In genomic region chr4:81039351-81040174, GRCh38 we compare ENCODE assay signal across 1 cellular context.
TF ChIP-seq lines count a peak whose summit lies in the region.

No MANE protein-coding gene starts in this region.

TF ChIP-seq in GM23338, 12 proteins besides CTCF, POLR2A, EP300 and RAD21 (continued from another document):
- TF ChIP-seq, protein P1, sequence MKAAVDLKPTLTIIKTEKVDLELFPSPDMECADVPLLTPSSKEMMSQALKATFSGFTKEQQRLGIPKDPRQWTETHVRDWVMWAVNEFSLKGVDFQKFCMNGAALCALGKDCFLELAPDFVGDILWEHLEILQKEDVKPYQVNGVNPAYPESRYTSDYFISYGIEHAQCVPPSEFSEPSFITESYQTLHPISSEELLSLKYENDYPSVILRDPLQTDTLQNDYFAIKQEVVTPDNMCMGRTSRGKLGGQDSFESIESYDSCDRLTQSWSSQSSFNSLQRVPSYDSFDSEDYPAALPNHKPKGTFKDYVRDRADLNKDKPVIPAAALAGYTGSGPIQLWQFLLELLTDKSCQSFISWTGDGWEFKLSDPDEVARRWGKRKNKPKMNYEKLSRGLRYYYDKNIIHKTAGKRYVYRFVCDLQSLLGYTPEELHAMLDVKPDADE (IDR thresholded peaks at IDR 0.05) = no peak
- TF ChIP-seq NANOG (IDR thresholded peaks at IDR 0.05; ENCODE audit: borderline replicate concordance) (no peak), JUNB (IDR thresholded peaks at IDR 0.05; ENCODE audit: unreplicated experiment) (no peak), STAT1 (IDR thresholded peaks at IDR 0.05; ENCODE audit: unreplicated experiment) (no peak)
- TF ChIP-seq, protein P2, sequence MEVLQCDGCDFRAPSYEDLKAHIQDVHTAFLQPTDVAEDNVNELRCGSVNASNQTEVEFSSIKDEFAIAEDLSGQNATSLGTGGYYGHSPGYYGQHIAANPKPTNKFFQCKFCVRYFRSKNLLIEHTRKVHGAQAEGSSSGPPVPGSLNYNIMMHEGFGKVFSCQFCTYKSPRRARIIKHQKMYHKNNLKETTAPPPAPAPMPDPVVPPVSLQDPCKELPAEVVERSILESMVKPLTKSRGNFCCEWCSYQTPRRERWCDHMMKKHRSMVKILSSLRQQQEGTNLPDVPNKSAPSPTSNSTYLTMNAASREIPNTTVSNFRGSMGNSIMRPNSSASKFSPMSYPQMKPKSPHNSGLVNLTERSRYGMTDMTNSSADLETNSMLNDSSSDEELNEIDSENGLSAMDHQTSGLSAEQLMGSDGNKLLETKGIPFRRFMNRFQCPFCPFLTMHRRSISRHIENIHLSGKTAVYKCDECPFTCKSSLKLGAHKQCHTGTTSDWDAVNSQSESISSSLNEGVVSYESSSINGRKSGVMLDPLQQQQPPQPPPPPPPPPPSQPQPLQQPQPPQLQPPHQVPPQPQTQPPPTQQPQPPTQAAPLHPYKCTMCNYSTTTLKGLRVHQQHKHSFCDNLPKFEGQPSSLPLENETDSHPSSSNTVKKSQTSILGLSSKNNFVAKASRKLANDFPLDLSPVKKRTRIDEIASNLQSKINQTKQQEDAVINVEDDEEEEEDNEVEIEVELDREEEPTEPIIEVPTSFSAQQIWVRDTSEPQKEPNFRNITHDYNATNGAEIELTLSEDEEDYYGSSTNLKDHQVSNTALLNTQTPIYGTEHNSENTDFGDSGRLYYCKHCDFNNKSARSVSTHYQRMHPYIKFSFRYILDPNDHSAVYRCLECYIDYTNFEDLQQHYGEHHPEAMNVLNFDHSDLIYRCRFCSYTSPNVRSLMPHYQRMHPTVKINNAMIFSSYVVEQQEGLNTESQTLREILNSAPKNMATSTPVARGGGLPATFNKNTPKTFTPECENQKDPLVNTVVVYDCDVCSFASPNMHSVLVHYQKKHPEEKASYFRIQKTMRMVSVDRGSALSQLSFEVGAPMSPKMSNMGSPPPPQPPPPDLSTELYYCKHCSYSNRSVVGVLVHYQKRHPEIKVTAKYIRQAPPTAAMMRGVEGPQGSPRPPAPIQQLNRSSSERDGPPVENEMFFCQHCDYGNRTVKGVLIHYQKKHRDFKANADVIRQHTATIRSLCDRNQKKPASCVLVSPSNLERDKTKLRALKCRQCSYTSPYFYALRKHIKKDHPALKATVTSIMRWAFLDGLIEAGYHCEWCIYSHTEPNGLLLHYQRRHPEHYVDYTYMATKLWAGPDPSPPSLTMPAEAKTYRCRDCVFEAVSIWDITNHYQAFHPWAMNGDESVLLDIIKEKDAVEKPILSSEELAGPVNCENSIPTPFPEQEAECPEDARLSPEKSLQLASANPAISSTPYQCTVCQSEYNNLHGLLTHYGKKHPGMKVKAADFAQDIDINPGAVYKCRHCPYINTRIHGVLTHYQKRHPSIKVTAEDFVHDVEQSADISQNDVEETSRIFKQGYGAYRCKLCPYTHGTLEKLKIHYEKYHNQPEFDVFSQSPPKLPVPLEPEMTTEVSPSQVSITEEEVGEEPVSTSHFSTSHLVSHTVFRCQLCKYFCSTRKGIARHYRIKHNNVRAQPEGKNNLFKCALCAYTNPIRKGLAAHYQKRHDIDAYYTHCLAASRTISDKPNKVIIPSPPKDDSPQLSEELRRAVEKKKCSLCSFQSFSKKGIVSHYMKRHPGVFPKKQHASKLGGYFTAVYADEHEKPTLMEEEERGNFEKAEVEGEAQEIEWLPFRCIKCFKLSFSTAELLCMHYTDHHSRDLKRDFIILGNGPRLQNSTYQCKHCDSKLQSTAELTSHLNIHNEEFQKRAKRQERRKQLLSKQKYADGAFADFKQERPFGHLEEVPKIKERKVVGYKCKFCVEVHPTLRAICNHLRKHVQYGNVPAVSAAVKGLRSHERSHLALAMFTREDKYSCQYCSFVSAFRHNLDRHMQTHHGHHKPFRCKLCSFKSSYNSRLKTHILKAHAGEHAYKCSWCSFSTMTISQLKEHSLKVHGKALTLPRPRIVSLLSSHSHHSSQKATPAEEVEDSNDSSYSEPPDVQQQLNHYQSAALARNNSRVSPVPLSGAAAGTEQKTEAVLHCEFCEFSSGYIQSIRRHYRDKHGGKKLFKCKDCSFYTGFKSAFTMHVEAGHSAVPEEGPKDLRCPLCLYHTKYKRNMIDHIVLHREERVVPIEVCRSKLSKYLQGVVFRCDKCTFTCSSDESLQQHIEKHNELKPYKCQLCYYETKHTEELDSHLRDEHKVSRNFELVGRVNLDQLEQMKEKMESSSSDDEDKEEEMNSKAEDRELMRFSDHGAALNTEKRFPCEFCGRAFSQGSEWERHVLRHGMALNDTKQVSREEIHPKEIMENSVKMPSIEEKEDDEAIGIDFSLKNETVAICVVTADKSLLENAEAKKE (CRISPR knock-in tag; IDR thresholded peaks at IDR 0.05) = no peak
